1 cellular context compared by ENCODE assay signal in genomic region chr12:111458773-111459172, GRCh38.
TF ChIP-seq lines count a peak whose summit lies in the region.

No MANE protein-coding gene starts in this region.

TF ChIP-seq in WTC11, 78 proteins besides CTCF, POLR2A, EP300 and RAD21 (continued from another document):
- TF ChIP-seq, protein P1, sequence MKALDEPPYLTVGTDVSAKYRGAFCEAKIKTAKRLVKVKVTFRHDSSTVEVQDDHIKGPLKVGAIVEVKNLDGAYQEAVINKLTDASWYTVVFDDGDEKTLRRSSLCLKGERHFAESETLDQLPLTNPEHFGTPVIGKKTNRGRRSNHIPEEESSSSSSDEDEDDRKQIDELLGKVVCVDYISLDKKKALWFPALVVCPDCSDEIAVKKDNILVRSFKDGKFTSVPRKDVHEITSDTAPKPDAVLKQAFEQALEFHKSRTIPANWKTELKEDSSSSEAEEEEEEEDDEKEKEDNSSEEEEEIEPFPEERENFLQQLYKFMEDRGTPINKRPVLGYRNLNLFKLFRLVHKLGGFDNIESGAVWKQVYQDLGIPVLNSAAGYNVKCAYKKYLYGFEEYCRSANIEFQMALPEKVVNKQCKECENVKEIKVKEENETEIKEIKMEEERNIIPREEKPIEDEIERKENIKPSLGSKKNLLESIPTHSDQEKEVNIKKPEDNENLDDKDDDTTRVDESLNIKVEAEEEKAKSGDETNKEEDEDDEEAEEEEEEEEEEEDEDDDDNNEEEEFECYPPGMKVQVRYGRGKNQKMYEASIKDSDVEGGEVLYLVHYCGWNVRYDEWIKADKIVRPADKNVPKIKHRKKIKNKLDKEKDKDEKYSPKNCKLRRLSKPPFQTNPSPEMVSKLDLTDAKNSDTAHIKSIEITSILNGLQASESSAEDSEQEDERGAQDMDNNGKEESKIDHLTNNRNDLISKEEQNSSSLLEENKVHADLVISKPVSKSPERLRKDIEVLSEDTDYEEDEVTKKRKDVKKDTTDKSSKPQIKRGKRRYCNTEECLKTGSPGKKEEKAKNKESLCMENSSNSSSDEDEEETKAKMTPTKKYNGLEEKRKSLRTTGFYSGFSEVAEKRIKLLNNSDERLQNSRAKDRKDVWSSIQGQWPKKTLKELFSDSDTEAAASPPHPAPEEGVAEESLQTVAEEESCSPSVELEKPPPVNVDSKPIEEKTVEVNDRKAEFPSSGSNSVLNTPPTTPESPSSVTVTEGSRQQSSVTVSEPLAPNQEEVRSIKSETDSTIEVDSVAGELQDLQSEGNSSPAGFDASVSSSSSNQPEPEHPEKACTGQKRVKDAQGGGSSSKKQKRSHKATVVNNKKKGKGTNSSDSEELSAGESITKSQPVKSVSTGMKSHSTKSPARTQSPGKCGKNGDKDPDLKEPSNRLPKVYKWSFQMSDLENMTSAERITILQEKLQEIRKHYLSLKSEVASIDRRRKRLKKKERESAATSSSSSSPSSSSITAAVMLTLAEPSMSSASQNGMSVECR (CRISPR knock-in tag; IDR thresholded peaks at IDR 0.05; ENCODE audit: borderline replicate concordance), result no peak
- TF ChIP-seq SMAD3 (CRISPR knock-in tag; IDR thresholded peaks at IDR 0.05; ENCODE audit: borderline replicate concordance) (no peak), TEAD4 (CRISPR knock-in tag; IDR thresholded peaks at IDR 0.05) (no peak), SP1 (CRISPR knock-in tag; conservative IDR thresholded peaks at IDR 0.05) (no peak)
